ENCODE assay signal across 7 cellular contexts in the genomic region with DNA sequence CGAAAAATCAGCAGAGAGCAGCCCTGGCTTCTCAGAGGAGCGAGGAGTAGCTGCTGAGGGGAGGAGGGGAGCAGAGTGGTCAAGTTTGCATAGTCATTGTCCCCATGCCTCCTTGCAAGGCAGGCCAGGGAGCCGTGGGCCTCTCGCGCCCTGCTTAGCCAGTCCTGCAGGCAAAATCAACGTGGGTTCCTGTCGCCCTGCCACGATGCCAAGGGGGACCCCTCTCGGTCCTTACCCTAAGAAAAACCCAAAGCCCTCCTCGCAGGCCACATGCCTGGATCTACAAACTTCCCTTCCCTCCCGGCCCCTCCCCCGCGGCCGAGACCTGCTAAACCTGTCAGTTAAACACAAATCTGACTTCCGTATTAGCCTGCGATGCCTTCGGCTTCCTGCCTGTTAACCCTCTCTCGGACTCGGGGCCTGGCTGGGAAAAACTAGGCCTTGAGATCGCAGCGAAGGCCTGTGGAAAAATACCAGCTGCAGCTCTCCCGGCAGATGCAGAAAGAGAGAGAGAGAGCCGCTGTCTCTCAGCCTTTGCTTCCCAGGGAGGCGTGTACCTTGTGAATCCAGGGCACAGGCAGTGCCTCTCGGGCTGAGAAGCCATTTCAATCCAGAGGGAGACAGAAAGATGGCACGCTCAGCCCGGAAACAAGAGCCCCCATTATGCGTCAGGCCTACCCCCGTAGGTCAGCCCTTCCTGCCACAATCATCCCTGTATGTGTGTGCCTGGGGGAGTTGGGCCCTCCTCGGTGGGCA. TPM values are rescaled to one million over a fixed set of nuclear protein-coding genes. Genes with fewer than 3 reads are reported as not detected.
DNase-seq lines count a peak whose midpoint lies in the region; ATAC-seq and TF ChIP-seq lines count a peak whose summit lies in the region.

No MANE protein-coding gene starts in this region.

- peaks cover 55% of the 10 kb centered on the region for H3K4me1 Mint-ChIP-seq in activated CD4-positive, alpha-beta T cell treated with anti-CD3 and anti-CD28 coated beads for 36 hours

- peaks cover 16% of the 10 kb centered on the region for H3K36me3 Mint-ChIP-seq in activated CD4-positive, alpha-beta T cell treated with anti-CD3 and anti-CD28 coated beads for 36 hours (ENCODE audit: low read depth)

- peaks cover 0 to 89% (median 66%) of the 10 kb centered on the region in 4 donors for H3K4me1 ChIP-seq in right lobe of liver

- H3K27ac Mint-ChIP-seq in activated CD4-positive, alpha-beta T cell treated with anti-CD3 and anti-CD28 coated beads for 36 hours, result peak overlapping the region; percentile 98

- peak; percentile 72 for ATAC-seq in GM18511 (IDR thresholded peaks at IDR 0.05; ENCODE audit: unreplicated experiment)
- ATAC-seq in HG03039 (IDR thresholded peaks at IDR 0.05; ENCODE audit: unreplicated experiment), result peak; percentile 35
- ATAC-seq in activated CD4-positive, alpha-beta T cell treated with anti-CD3 and anti-CD28 coated beads for 36 hours, result peak; percentile 40
- ATAC-seq in right lobe of liver, result peak; percentile 15 to 48 (median 25)

- peak overlapping the region; percentile 93 to 98 (median 98) for H3K27ac ChIP-seq in right lobe of liver

- intact Hi-C loops in activated CD4-positive, alpha-beta T cell treated with anti-CD3 and anti-CD28 coated beads for 36 hours (cut with DNase I, micrococcal nuclease), result loop anchor here in 1 of 2 experiments (1.0 to 5.0 kb wide), 6 partner anchors 41 to 951 kb away; partner anchors contain the start of gene ELMO2
- intact Hi-C loops in right lobe of liver (cut with DNase I), result no loop called here

- 0% methylated on average over 11 of the region's 30 CpGs for WGBS in right lobe of liver (ENCODE audit: insufficient coverage, low coverage, low lambda C conversion rate, missing lambda C conversion rate)

- no peaks in the 10 kb centered on the region for H3K36me3 ChIP-seq in right lobe of liver

- no peak for TF ChIP-seq CTCF in right lobe of liver (IDR thresholded peaks at IDR 0.05)

- peak overlapping the region; percentile 77 for H3K4me3 Mint-ChIP-seq in activated CD4-positive, alpha-beta T cell treated with anti-CD3 and anti-CD28 coated beads for 36 hours

- no peaks in the 10 kb centered on the region for H3K9me3 Mint-ChIP-seq in activated CD4-positive, alpha-beta T cell treated with anti-CD3 and anti-CD28 coated beads for 36 hours (ENCODE audit: low read depth)

- peak; percentile 60 for TF ChIP-seq POLR2A in right lobe of liver (IDR thresholded peaks at IDR 0.05)

- H3K9me3 ChIP-seq in right lobe of liver, result no peaks in the 10 kb centered on the region

- no peaks in the 10 kb centered on the region for H3K27me3 Mint-ChIP-seq in activated CD4-positive, alpha-beta T cell treated with anti-CD3 and anti-CD28 coated beads for 36 hours

- CTCF ChIA-PET in activated CD4-positive, alpha-beta T cell treated with anti-CD3 and anti-CD28 coated beads for 36 hours (lab: Charles Lee), result interaction anchor here (0.8 to 6.3 kb wide), 9 partner anchors 10 to 321 kb away, joined by 3 to 64 read pairs (median 3); no protein-coding TSS in a partner anchor

- POLR2A ChIA-PET in activated CD4-positive, alpha-beta T cell treated with anti-CD3 and anti-CD28 coated beads for 36 hours (lab: Charles Lee), result interaction anchor here (0.6 to 1.1 kb wide), 4 partner anchors 9 to 418 kb away, joined by 3 to 4 read pairs (median 4); no protein-coding TSS in a partner anchor

- DNase-seq in NCI-H2227 (lab: John Stamatoyannopoulos, UW; ENCODE audit: unreplicated experiment) (peak; percentile 84), dedifferentiated amniotic fluid mesenchymal stem cell (ENCODE audit: extremely low spot score) (peak; percentile 78), right lobe of liver (peak; percentile 87 to 90 (median 89))
- DNase-seq in activated CD4-positive, alpha-beta T cell treated with anti-CD3 and anti-CD28 coated beads for 36 hours, result peak; percentile 80
- DNase-seq in stimulated activated CD4-positive, alpha-beta T cell treated with anti-CD3 and anti-CD28 coated beads, Interleukin-4, amount 100 ng/mL, for 1 hour, result peak; percentile 67

- peak overlapping the region in 2 of 3 donors; percentile 14 to 20 for H3K4me3 ChIP-seq in right lobe of liver

- no peaks in the 10 kb centered on the region for H3K27me3 ChIP-seq in right lobe of liver

RNA-seq across cellular contexts. Expression of gene ZMYND8, which starts 1.0 kb away (rescaled TPM):
- 10 to 100 TPM; 33.7 to 50.3 TPM for total RNA-seq in activated CD4-positive, alpha-beta T cell treated with anti-CD3 and anti-CD28 coated beads for 36 hours
- total RNA-seq in right lobe of liver, result 10 to 100 TPM in 5 of 6 experiments, 1 to 10 TPM in 1; 7.8 to 25.7 (median 13.8) TPM

Comparison
In these comparisons a context has a peak if more than half of its experiments do, and no peak if none do; other contexts are left out.
1. Peak in every context shown above with its lines: DNase-seq, ATAC-seq, H3K4me3 ChIP-seq and H3K27ac ChIP-seq.